ENCODE assay signal across 8 cellular contexts in the genomic region with DNA sequence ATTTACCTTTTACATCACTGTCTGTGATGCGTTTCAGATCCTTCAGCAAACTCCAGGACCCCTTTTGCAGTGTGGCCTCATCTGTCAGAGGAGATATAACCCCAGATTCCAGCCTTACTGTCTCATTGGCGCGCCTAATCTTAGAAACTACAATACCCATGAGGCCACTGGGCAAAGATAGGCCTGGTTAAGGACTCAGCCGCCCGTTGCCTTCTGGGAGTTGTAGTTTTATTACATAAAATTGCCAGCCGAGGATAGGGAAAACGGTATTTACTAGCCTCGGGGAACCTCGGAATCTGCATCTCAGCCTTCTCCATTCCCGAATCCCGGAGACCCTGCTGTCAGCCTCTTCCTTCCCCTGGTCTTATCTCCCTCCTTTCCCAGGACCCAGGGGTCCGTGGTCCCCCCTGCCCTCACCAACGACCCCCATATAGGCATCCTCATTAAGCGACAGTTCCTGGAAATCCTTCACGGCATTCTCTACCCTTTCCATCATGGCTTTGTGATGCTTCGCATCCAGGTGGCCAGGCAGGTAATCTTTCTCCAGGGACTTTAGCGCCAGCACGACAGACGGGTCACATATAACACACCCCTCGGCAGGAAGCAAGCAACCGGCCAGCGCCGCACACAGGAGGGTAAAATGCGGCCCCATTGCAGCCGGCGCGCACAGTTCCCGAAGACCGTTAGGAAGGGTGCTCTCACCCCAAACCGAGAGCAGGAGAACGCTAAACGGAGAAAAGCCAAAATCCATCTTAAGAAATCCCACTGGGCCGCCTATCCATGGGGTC. TPM values are rescaled to one million over a fixed set of nuclear protein-coding genes. Genes with fewer than 3 reads are reported as not detected.
DNase-seq lines count a peak whose midpoint lies in the region; ATAC-seq and TF ChIP-seq lines count a peak whose summit lies in the region.

No MANE protein-coding gene starts in this region.

- dilution Hi-C loops in IMR-90 (cut with HindIII; ENCODE audit: low sequenced_read_pairs, unreplicated experiment), result no loop called here

- no peaks in the 10 kb centered on the region for H3K9me1 ChIP-seq in IMR-90 (ENCODE audit: insufficient read depth, low read length)

- no peak overlapping the region for H2AK5ac ChIP-seq in IMR-90 (ENCODE audit: low read depth, low read length)

- H2BK20ac ChIP-seq in IMR-90 (ENCODE audit: low read depth, low read length), result no peak overlapping the region

- H4K91ac ChIP-seq in IMR-90 (ENCODE audit: insufficient read depth, low read depth, low read length), result no peak overlapping the region

- no peak overlapping the region for H3K14ac ChIP-seq in IMR-90 (replicated peaks; ENCODE audit: low read depth, low read length)

- no peak overlapping the region for H3K56ac ChIP-seq in IMR-90 (ENCODE audit: extremely low read depth, insufficient read depth, low read length)

- H4K8ac ChIP-seq in IMR-90 (ENCODE audit: low read depth in 2 of 2, low read length in 2 of 2), result no peak overlapping the region

- TF ChIP-seq CTCF in IMR-90 (conservative IDR thresholded peaks at IDR 0.05; ENCODE audit: low read depth, low read length), result no peak
- no peak for TF ChIP-seq CTCF in RWPE2 (IDR thresholded peaks at IDR 0.05; ENCODE audit: poor library complexity, severe bottlenecking)

- no peak overlapping the region for H2AK9ac ChIP-seq in IMR-90 (replicated peaks; ENCODE audit: low read depth, low read length, poor library complexity)

- peak; percentile 90 for DNase-seq in DMS 273 (lab: John Stamatoyannopoulos, UW; ENCODE audit: unreplicated experiment)
- peak; percentile 57 for DNase-seq in IMR-90
- no peak for DNase-seq in RWPE2 (ENCODE audit: low spot score)
- peak in 43 of 56 donors; percentile 7 to 82 (median 47) for DNase-seq in amygdala (lab: John Stamatoyannopoulos, UW)
- peak; percentile 43 to 50 for DNase-seq in stimulated activated CD4-positive, alpha-beta T cell treated with anti-CD3 and anti-CD28 coated beads, Interleukin-4, amount 100 ng/mL, for 48 hours (ENCODE audit: low read depth in 2 of 2)

- TF ChIP-seq RAD21 in IMR-90 (IDR thresholded peaks at IDR 0.05; ENCODE audit: low read length), result no peak

- H3K4me2 ChIP-seq in IMR-90 (ENCODE audit: low read depth, low read length), result no peak overlapping the region

- POLR2A ChIA-PET in IMR-90 (lab: Charles Lee; ENCODE audit: unreplicated experiment), result no interaction called here

- H3K4me3 ChIP-seq in IMR-90 (ENCODE audit: insufficient read depth, low read depth, low read length), result no peak overlapping the region
- no peak overlapping the region for H3K4me3 ChIP-seq in RWPE2 (ENCODE audit: severe bottlenecking)
- peak overlapping the region; percentile 9 for H3K4me3 ChIP-seq in iPS-15b (ENCODE audit: low read depth, low read length)

- H3K27me3 ChIP-seq in IMR-90 (ENCODE audit: control insufficient read depth, insufficient read depth, low read length) (peaks cover 12% of the 10 kb centered on the region; the same call in 1 of the 2 replicates), RWPE2 (ENCODE audit: insufficient read depth, poor library complexity, severe bottlenecking) (no peaks in the 10 kb centered on the region), iPS-15b (ENCODE audit: control insufficient read depth, insufficient read depth, low read length) (peaks cover 5% of the 10 kb centered on the region)

- H3K4me1 ChIP-seq in IMR-90 (ENCODE audit: control insufficient read depth, insufficient read depth, low read length) (no peaks in the 10 kb centered on the region), RWPE2 (ENCODE audit: insufficient read depth, poor library complexity, severe bottlenecking) (peaks cover 11% of the 10 kb centered on the region), iPS-15b (ENCODE audit: control insufficient read depth, insufficient read depth, low read length) (peaks cover 9% of the 10 kb centered on the region)

- H3K4ac ChIP-seq in IMR-90 (ENCODE audit: low read depth, low read length), result no peak overlapping the region

- BruUV-seq in IMR-90 (replicated peaks; lab: Mats Ljungman, UMichigan), result no TSS peak

- no peaks in the 10 kb centered on the region for H3K79me1 ChIP-seq in IMR-90 (ENCODE audit: low read depth in 1 of 2, low read length in 2 of 2)

- ATAC-seq in IMR-90 (ENCODE audit: low read depth), result peak; percentile 66
- ATAC-seq in RWPE2 (ENCODE audit: low read depth), result peak; percentile 81
- ATAC-seq in HG02623 (IDR thresholded peaks at IDR 0.05; ENCODE audit: unreplicated experiment), result no peak
- ATAC-seq in GM21526 (IDR thresholded peaks at IDR 0.05; ENCODE audit: low FRiP score, unreplicated experiment), result no peak

- H3K9ac ChIP-seq in IMR-90 (ENCODE audit: low read depth, low read length) (no peak overlapping the region), iPS-15b (ENCODE audit: low read depth, low read length) (no peak overlapping the region)

- in situ Hi-C loops in IMR-90 (cut with MboI; ENCODE audit: low sequenced_read_pairs), result no loop called here

- intact Hi-C loops in IMR-90 (cut with micrococcal nuclease), result no loop called here

- no peak overlapping the region for H4K5ac ChIP-seq in IMR-90 (ENCODE audit: low read depth, low read length)

- H2AFZ ChIP-seq in IMR-90 (replicated peaks; ENCODE audit: low read length, poor library complexity), result peak overlapping the region; percentile 63

- WGBS in IMR-90 (ENCODE audit: extremely low coverage in 2 of 2, insufficient read length in 1 of 2), 2 experiments, result 24% methylated on average over 9 of the region's 33 CpGs; no CpG with 5 or more reads in 1 of the 2 experiments

- no peak overlapping the region for H3K18ac ChIP-seq in IMR-90 (ENCODE audit: low read depth, low read length)

- H3K36me3 ChIP-seq in IMR-90 (ENCODE audit: control insufficient read depth, insufficient read depth, low read length), result no peaks in the 10 kb centered on the region
- H3K36me3 ChIP-seq in RWPE2 (ENCODE audit: low read depth), result peaks cover 32% of the 10 kb centered on the region
- H3K36me3 ChIP-seq in iPS-15b (ENCODE audit: control insufficient read depth, insufficient read depth, low read length), result peaks cover 8% of the 10 kb centered on the region

- CTCF ChIA-PET in IMR-90 (lab: Yijun Ruan, JAX), result no interaction called here

- no peak for TF ChIP-seq POLR2A in IMR-90 (IDR thresholded peaks at IDR 0.05; ENCODE audit: low read depth, low read length)

- H3K27ac ChIP-seq in IMR-90 (ENCODE audit: insufficient read depth, low read length) (no peak overlapping the region), RWPE2 (ENCODE audit: poor library complexity, severe bottlenecking) (no peak overlapping the region)

- H4K20me1 ChIP-seq in IMR-90 (ENCODE audit: insufficient read depth, low read length), result no peaks in the 10 kb centered on the region

- H3K9me3 ChIP-seq in IMR-90 (ENCODE audit: control insufficient read depth, insufficient read depth, low read length) (no peaks in the 10 kb centered on the region), RWPE2 (ENCODE audit: severe bottlenecking) (no peaks in the 10 kb centered on the region), iPS-15b (ENCODE audit: control insufficient read depth, insufficient read depth, low read length) (no peaks in the 10 kb centered on the region)

- H2BK15ac ChIP-seq in IMR-90 (ENCODE audit: low read depth, low read length), result no peak overlapping the region

- no peak overlapping the region for H2BK5ac ChIP-seq in IMR-90 (ENCODE audit: low read depth, low read length, poor library complexity, severe bottlenecking)

- H3K23ac ChIP-seq in IMR-90 (ENCODE audit: low read depth, low read length), result no peak overlapping the region

- H2BK120ac ChIP-seq in IMR-90 (ENCODE audit: low read depth, low read length), result no peak overlapping the region

TF ChIP-seq in IMR-90, 13 proteins besides CTCF, POLR2A, EP300 and RAD21 (continues in another document):
- TF ChIP-seq NFE2L2 (IDR thresholded peaks at IDR 0.05; ENCODE audit: low read depth, low read length) (no peak), MAFK (IDR thresholded peaks at IDR 0.05; ENCODE audit: low read depth, low read length) (no peak), RFX5 (IDR thresholded peaks at IDR 0.05; ENCODE audit: low read depth, low read length) (no peak), MXI1 (IDR thresholded peaks at IDR 0.05; ENCODE audit: borderline replicate concordance, low read depth, low read length) (no peak), RCOR1 (IDR thresholded peaks at IDR 0.05; ENCODE audit: insufficient replicate concordance, low read length) (no peak), MAZ (IDR thresholded peaks at IDR 0.05; ENCODE audit: borderline replicate concordance, low read depth, low read length) (no peak)
- TF ChIP-seq, protein P1, sequence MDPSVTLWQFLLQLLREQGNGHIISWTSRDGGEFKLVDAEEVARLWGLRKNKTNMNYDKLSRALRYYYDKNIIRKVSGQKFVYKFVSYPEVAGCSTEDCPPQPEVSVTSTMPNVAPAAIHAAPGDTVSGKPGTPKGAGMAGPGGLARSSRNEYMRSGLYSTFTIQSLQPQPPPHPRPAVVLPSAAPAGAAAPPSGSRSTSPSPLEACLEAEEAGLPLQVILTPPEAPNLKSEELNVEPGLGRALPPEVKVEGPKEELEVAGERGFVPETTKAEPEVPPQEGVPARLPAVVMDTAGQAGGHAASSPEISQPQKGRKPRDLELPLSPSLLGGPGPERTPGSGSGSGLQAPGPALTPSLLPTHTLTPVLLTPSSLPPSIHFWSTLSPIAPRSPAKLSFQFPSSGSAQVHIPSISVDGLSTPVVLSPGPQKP (IDR thresholded peaks at IDR 0.05; ENCODE audit: borderline replicate concordance, low read depth, low read length), result no peak

RNA-seq across cellular contexts. Expression of gene IZUMO1, which starts 1.3 kb away (rescaled TPM):
- total RNA-seq in IMR-90 (2012; rRNA removed), result not detected in 2 replicates
- polyA plus RNA-seq in IMR-90 (2012; rRNA removed), result not detected in 2 replicates
- not detected in 2 replicates for polyA plus RNA-seq in IMR-90 (2012; cell fraction: cytosol; rRNA removed)
- 0.05 and 0.07 TPM in 2 replicates for polyA plus RNA-seq in IMR-90 (2012; cell fraction: nucleus; rRNA removed; ENCODE audit: low replicate concordance)

RNA-seq across cellular contexts. Expression of gene RASIP1, which starts 5.0 kb away (rescaled TPM):
- under 0.01 and 0.18 TPM in 2 replicates for total RNA-seq in IMR-90 (2012; rRNA removed)
- polyA plus RNA-seq in IMR-90 (2012; rRNA removed), result 0.51 and 0.67 TPM in 2 replicates
- polyA plus RNA-seq in IMR-90 (2012; cell fraction: cytosol; rRNA removed), result 0.63 and 1.0 TPM in 2 replicates
- polyA plus RNA-seq in IMR-90 (2012; cell fraction: nucleus; rRNA removed; ENCODE audit: low replicate concordance), result 0.36 and 0.79 TPM in 2 replicates

RNA-seq across cellular contexts. Expression of gene FUT1, which starts 7.0 kb away (rescaled TPM):
- under 0.01 and 0.18 TPM in 2 replicates for total RNA-seq in IMR-90 (2012; rRNA removed)
- polyA plus RNA-seq in IMR-90 (2012; rRNA removed), result 0.03 and 0.09 TPM in 2 replicates
- polyA plus RNA-seq in IMR-90 (2012; cell fraction: cytosol; rRNA removed), result 0.01 and 0.12 TPM in 2 replicates
- 0.02 and 0.04 TPM in 2 replicates for polyA plus RNA-seq in IMR-90 (2012; cell fraction: nucleus; rRNA removed; ENCODE audit: low replicate concordance)

RNA-seq across cellular contexts. Expression of gene FGF21, which starts 9.9 kb away (rescaled TPM):
- not detected in 2 replicates for total RNA-seq in IMR-90 (2012; rRNA removed)
- polyA plus RNA-seq in IMR-90 (2012; rRNA removed), result not detected in 2 replicates
- not detected in 2 replicates for polyA plus RNA-seq in IMR-90 (2012; cell fraction: cytosol; rRNA removed)
- not detected in 2 replicates for polyA plus RNA-seq in IMR-90 (2012; cell fraction: nucleus; rRNA removed; ENCODE audit: low replicate concordance)

RNA-seq across cellular contexts. Expression of gene MAMSTR, which starts 25.9 kb away (rescaled TPM):
- 0.18 and 0.28 TPM in 2 replicates for total RNA-seq in IMR-90 (2012; rRNA removed)
- 1.9 and 2.7 TPM in 2 replicates for polyA plus RNA-seq in IMR-90 (2012; rRNA removed)
- 2.2 and 3.7 TPM in 2 replicates for polyA plus RNA-seq in IMR-90 (2012; cell fraction: cytosol; rRNA removed)
- polyA plus RNA-seq in IMR-90 (2012; cell fraction: nucleus; rRNA removed; ENCODE audit: low replicate concordance), result 2.3 and 4.1 TPM in 2 replicates

Comparison
In these comparisons a context has a peak if more than half of its experiments do, and no peak if none do; other contexts are left out.
1. ATAC-seq: peak in IMR-90 (single experiment) and RWPE2 (single experiment); none in HG02623 (single experiment) and GM21526 (single experiment).